In genomic region chr2:97712175-97712574, GRCh38 we compare ENCODE assay signal across 8 cellular contexts. TPM values are rescaled to one million over a fixed set of nuclear protein-coding genes. Genes with fewer than 3 reads are reported as not detected.
A peak's percentile ranks its signal among the peaks of the same experiment; 100 is the strongest.
DNase-seq lines count a peak whose midpoint lies in the region; ATAC-seq and TF ChIP-seq lines count a peak whose summit lies in the region.
"Not testable (repeated sequence)": the region's sequence is repeated elsewhere in the genome, so short reads cannot be mapped to it uniquely, and the experiment has no call there.
"Had no signal": no experiment of that assay in that cellular context is flagged by ENCODE, and none has a peak within 500 bp of the region (broad histone marks: within the 10 kb centered on the region; RNA-seq: fewer than 3 reads in every experiment).

No MANE protein-coding gene starts in this region.

- peaks cover 12% of the 10 kb centered on the region for H3K4me1 Mint-ChIP-seq in WTC11
- H3K4me1 Mint-ChIP-seq in activated T-cell treated with anti-CD3 and anti-CD28 coated beads, Interleukin-2, amount 50 U/mL, for 4 hours (ENCODE audit: low read depth) = peaks cover 69% of the 10 kb centered on the region
- peaks cover 60% of the 10 kb centered on the region for H3K4me1 Mint-ChIP-seq in activated naive CD8-positive, alpha-beta T cell treated with anti-CD3 and anti-CD28 coated beads for 36 hours
- H3K4me1 Mint-ChIP-seq in immature natural killer cell = peaks cover 67 to 71% of the 10 kb centered on the region in 2 donors
- peaks cover 25% of the 10 kb centered on the region for H3K4me1 Mint-ChIP-seq in nephron
- peaks cover 75% of the 10 kb centered on the region for H3K4me1 Mint-ChIP-seq in stimulated activated effector memory CD8-positive, alpha-beta T cell treated with anti-CD3 and anti-CD28 coated beads, Interleukin-12 subunit alpha, Interleukin-12 subunit beta, amount 100 ng/mL, for 72 hours

- not testable (repeated sequence) for H3K36me3 ChIP-seq in HUES6 (ENCODE audit: control insufficient read depth, insufficient read depth, low read length)

- DNase-seq in WTC11 (ENCODE audit: low spot score); activated T-cell treated with anti-CD3 and anti-CD28 coated beads, Interleukin-2, amount 50 U/mL, for 4 hours; activated naive CD8-positive, alpha-beta T cell treated with anti-CD3 and anti-CD28 coated beads for 36 hours; immature natural killer cell; stimulated activated effector memory CD8-positive, alpha-beta T cell treated with anti-CD3 and anti-CD28 coated beads, Interleukin-12 subunit alpha, Interleukin-12 subunit beta, amount 100 ng/mL, for 72 hours (ENCODE audit: low spot score in 2 of 2): not testable (repeated sequence)

- not testable (repeated sequence) for H3K36me3 Mint-ChIP-seq in WTC11; nephron (ENCODE audit: low read depth)
- peaks cover 10% of the 10 kb centered on the region for H3K36me3 Mint-ChIP-seq in activated T-cell treated with anti-CD3 and anti-CD28 coated beads, Interleukin-2, amount 50 U/mL, for 4 hours (ENCODE audit: insufficient read depth)
- peaks cover 43% of the 10 kb centered on the region for H3K36me3 Mint-ChIP-seq in activated naive CD8-positive, alpha-beta T cell treated with anti-CD3 and anti-CD28 coated beads for 36 hours
- peaks cover 20 to 30% (median 27%) of the 10 kb centered on the region in 3 donors for H3K36me3 Mint-ChIP-seq in immature natural killer cell
- H3K36me3 Mint-ChIP-seq in stimulated activated effector memory CD8-positive, alpha-beta T cell treated with anti-CD3 and anti-CD28 coated beads, Interleukin-12 subunit alpha, Interleukin-12 subunit beta, amount 100 ng/mL, for 72 hours = peaks cover 40% of the 10 kb centered on the region

- peak overlapping the region; percentile 44; the same call in 1 of the 2 replicates for H3K27ac ChIP-seq in HUES6 (ENCODE audit: low read depth, low read length)

- H3K9ac ChIP-seq in HUES6 (ENCODE audit: low read length) = peak overlapping the region; percentile 69

- POLR2A ChIA-PET in WTC11 (lab: Charles Lee) = not testable (repeated sequence)

- not testable (repeated sequence) for H3K27me3 ChIP-seq in HUES6 (ENCODE audit: control insufficient read depth, insufficient read depth, low read length)

- ATAC-seq in WTC11; activated T-cell treated with anti-CD3 and anti-CD28 coated beads, Interleukin-2, amount 50 U/mL, for 4 hours; stimulated activated effector memory CD8-positive, alpha-beta T cell treated with anti-CD3 and anti-CD28 coated beads, Interleukin-12 subunit alpha, Interleukin-12 subunit beta, amount 100 ng/mL, for 72 hours: not testable (repeated sequence)

- H3K9me3 ChIP-seq in HUES6 (ENCODE audit: control insufficient read depth, insufficient read depth, low read depth, low read length) = not testable (repeated sequence)

- H3K4me1 ChIP-seq in HUES6 (ENCODE audit: control insufficient read depth, insufficient read depth, low read length) = peaks cover 26% of the 10 kb centered on the region; the same call in 1 of the 2 replicates

- H3K9me3 Mint-ChIP-seq in WTC11; activated T-cell treated with anti-CD3 and anti-CD28 coated beads, Interleukin-2, amount 50 U/mL, for 4 hours; activated naive CD8-positive, alpha-beta T cell treated with anti-CD3 and anti-CD28 coated beads for 36 hours; immature natural killer cell; nephron; stimulated activated effector memory CD8-positive, alpha-beta T cell treated with anti-CD3 and anti-CD28 coated beads, Interleukin-12 subunit alpha, Interleukin-12 subunit beta, amount 100 ng/mL, for 72 hours: not testable (repeated sequence)

- not testable (repeated sequence) for TF ChIP-seq CTCF in WTC11 (IDR thresholded peaks at IDR 0.05); nephron (IDR thresholded peaks at IDR 0.05; ENCODE audit: unreplicated experiment in 3 of 3)

- not testable (repeated sequence) for H3K4me3 Mint-ChIP-seq in WTC11, nephron
- peak overlapping the region; percentile 98 for H3K4me3 Mint-ChIP-seq in activated T-cell treated with anti-CD3 and anti-CD28 coated beads, Interleukin-2, amount 50 U/mL, for 4 hours
- peak overlapping the region; percentile 89 for H3K4me3 Mint-ChIP-seq in activated naive CD8-positive, alpha-beta T cell treated with anti-CD3 and anti-CD28 coated beads for 36 hours
- H3K4me3 Mint-ChIP-seq in immature natural killer cell = peak overlapping the region; percentile 92 to 99 (median 98)
- peak overlapping the region; percentile 93 for H3K4me3 Mint-ChIP-seq in stimulated activated effector memory CD8-positive, alpha-beta T cell treated with anti-CD3 and anti-CD28 coated beads, Interleukin-12 subunit alpha, Interleukin-12 subunit beta, amount 100 ng/mL, for 72 hours

- CTCF ChIA-PET in WTC11 (lab: Charles Lee) = interaction anchor here (1.7 to 9.2 kb wide), 3 partner anchors 13 to 36 kb away, joined by 4 to 124 read pairs (median 30); no protein-coding TSS in a partner anchor

- not testable (repeated sequence) for H3K27me3 Mint-ChIP-seq in WTC11 (ENCODE audit: low read depth); activated T-cell treated with anti-CD3 and anti-CD28 coated beads, Interleukin-2, amount 50 U/mL, for 4 hours (ENCODE audit: low read depth); activated naive CD8-positive, alpha-beta T cell treated with anti-CD3 and anti-CD28 coated beads for 36 hours; nephron (ENCODE audit: low read depth)
- peaks cover 6 to 15% (median 12%) of the 10 kb centered on the region in 3 donors for H3K27me3 Mint-ChIP-seq in immature natural killer cell (ENCODE audit: low read depth in 3 of 3)

- H3K27ac Mint-ChIP-seq in WTC11 = not testable (repeated sequence)
- H3K27ac Mint-ChIP-seq in activated naive CD8-positive, alpha-beta T cell treated with anti-CD3 and anti-CD28 coated beads for 36 hours = peak overlapping the region; percentile 99
- H3K27ac Mint-ChIP-seq in immature natural killer cell (peak overlapping the region; percentile 98 to 100 (median 100)), nephron (peak overlapping the region; percentile 15 to 68 (median 44))
- peak overlapping the region; percentile 99 for H3K27ac Mint-ChIP-seq in stimulated activated effector memory CD8-positive, alpha-beta T cell treated with anti-CD3 and anti-CD28 coated beads, Interleukin-12 subunit alpha, Interleukin-12 subunit beta, amount 100 ng/mL, for 72 hours

- not testable (repeated sequence) for H3K4me3 ChIP-seq in HUES6 (ENCODE audit: low read depth, low read length)

TF ChIP-seq in WTC11, 78 proteins besides CTCF, POLR2A, EP300 and RAD21:
- peak; percentile 71 for TF ChIP-seq GRHL2 (CRISPR knock-in tag; IDR thresholded peaks at IDR 0.05; ENCODE audit: insufficient replicate concordance, severe bottlenecking)

RNA-seq across cellular contexts. Expression of gene ZAP70, which starts 1.2 kb away (rescaled TPM):
- total RNA-seq in WTC11 (2021) = 0.61 to 0.73 TPM (median 0.64 TPM) in 3 replicates
- 100 to 1,000 TPM; 156 to 194 (median 186) TPM for total RNA-seq in activated T-cell treated with anti-CD3 and anti-CD28 coated beads, Interleukin-2, amount 50 U/mL, for 4 hours
- total RNA-seq in activated naive CD8-positive, alpha-beta T cell treated with anti-CD3 and anti-CD28 coated beads for 36 hours = 100 to 1,000 TPM; 198 to 204 TPM
- 100 to 1,000 TPM; 219 to 329 (median 246) TPM for polyA plus RNA-seq in immature natural killer cell
- total RNA-seq: H1 had no signal

RNA-seq across cellular contexts. Expression of gene C2orf92, which starts 42.7 kb away (rescaled TPM):
- 5.2 to 7.9 TPM (median 6.9 TPM) in 3 replicates for total RNA-seq in WTC11 (2021)
- 1 to 10 TPM; 3.3 to 4.4 (median 4.0) TPM for total RNA-seq in activated T-cell treated with anti-CD3 and anti-CD28 coated beads, Interleukin-2, amount 50 U/mL, for 4 hours
- total RNA-seq in activated naive CD8-positive, alpha-beta T cell treated with anti-CD3 and anti-CD28 coated beads for 36 hours = 1 to 10 TPM; 6.1 to 7.3 TPM
- under 1 TPM in 1 of 3 donors, not detected in 2; 0.37 TPM for polyA plus RNA-seq in immature natural killer cell

RNA-seq across cellular contexts. Expression of gene ACTR1B, which starts 48.3 kb away (rescaled TPM):
- 58.2 to 71.8 TPM (median 70.4 TPM) in 3 replicates for total RNA-seq in WTC11 (2021)
- 10 to 100 TPM; 66.3 to 70.7 (median 67.1) TPM for total RNA-seq in activated T-cell treated with anti-CD3 and anti-CD28 coated beads, Interleukin-2, amount 50 U/mL, for 4 hours
- 10 to 100 TPM; 85.4 to 89.6 TPM for total RNA-seq in activated naive CD8-positive, alpha-beta T cell treated with anti-CD3 and anti-CD28 coated beads for 36 hours
- polyA plus RNA-seq in immature natural killer cell = 10 to 100 TPM; 15.3 to 19.3 (median 17.3) TPM

Comparison
In these comparisons a context has a peak if more than half of its experiments do, and no peak if none do; other contexts are left out.
1. RNA of gene ZAP70, which starts 1.2 kb away (total RNA-seq): 198 to 204 TPM in activated naive CD8-positive, alpha-beta T cell treated with anti-CD3 and anti-CD28 coated beads for 36 hours and 156 to 194 TPM in activated T-cell treated with anti-CD3 and anti-CD28 coated beads, Interleukin-2, amount 50 U/mL, for 4 hours; 0.61 to 0.73 TPM in WTC11; every median in the first group is over 10 times any median in the second.